8 cellular contexts compared by ENCODE assay signal in genomic region chr11:75388386-75389275, GRCh38. TPM values are rescaled to one million over a fixed set of nuclear protein-coding genes. Genes with fewer than 3 reads are reported as not detected.
DNase-seq lines count a peak whose midpoint lies in the region; ATAC-seq and TF ChIP-seq lines count a peak whose summit lies in the region.

No MANE protein-coding gene starts in this region.

- 23 to 27% methylated on average over 3 to 9 of the region's 9 CpGs for WGBS in transverse colon (ENCODE audit: low coverage in 1 of 2), 2 donors

- no peak overlapping the region for H3K27ac Mint-ChIP-seq in activated T-helper 17 cell treated with anti-CD3 and anti-CD28 coated beads, Interleukin-2, amount 50 U/mL, for 72 hours

- TF ChIP-seq EP300 in transverse colon (IDR thresholded peaks at IDR 0.05; ENCODE audit: low read depth): no peak

- ATAC-seq in RWPE2 (ENCODE audit: low read depth): peak; percentile 68
- ATAC-seq in activated T-helper 17 cell treated with anti-CD3 and anti-CD28 coated beads, Interleukin-2, amount 50 U/mL, for 72 hours (replicated peaks): peak; percentile 83
- peak; percentile 60 for ATAC-seq in omental fat pad (ENCODE audit: low FRiP score)
- ATAC-seq in GM18502 (IDR thresholded peaks at IDR 0.05; ENCODE audit: poor library complexity, unreplicated experiment): no peak

- TF ChIP-seq POLR2A in transverse colon (IDR thresholded peaks at IDR 0.05): no peak

- H3K4me3 Mint-ChIP-seq in activated T-helper 17 cell treated with anti-CD3 and anti-CD28 coated beads, Interleukin-2, amount 50 U/mL, for 72 hours: no peak overlapping the region

- H3K36me3 Mint-ChIP-seq in activated T-helper 17 cell treated with anti-CD3 and anti-CD28 coated beads, Interleukin-2, amount 50 U/mL, for 72 hours (ENCODE audit: low read depth): no peaks in the 10 kb centered on the region

- no peaks in the 10 kb centered on the region for H3K27me3 Mint-ChIP-seq in activated T-helper 17 cell treated with anti-CD3 and anti-CD28 coated beads, Interleukin-2, amount 50 U/mL, for 72 hours

- H3K4me1 ChIP-seq in RWPE2 (ENCODE audit: insufficient read depth, poor library complexity, severe bottlenecking): peaks cover 12% of the 10 kb centered on the region
- peaks cover 0 to 39% (median 18%) of the 10 kb centered on the region in 4 donors for H3K4me1 ChIP-seq in transverse colon

- H3K9me3 ChIP-seq in RWPE2 (ENCODE audit: severe bottlenecking) (no peaks in the 10 kb centered on the region), transverse colon (no peaks in the 10 kb centered on the region)

- H3K36me3 ChIP-seq in RWPE2 (ENCODE audit: low read depth) (no peaks in the 10 kb centered on the region), transverse colon (no peaks in the 10 kb centered on the region)

- intact Hi-C loops in transverse colon (cut with DNase I; ENCODE audit: low total_unique reads): loop anchor here (2.0 to 10.0 kb wide), 2 partner anchors 144 to 1056 kb away; partner anchors contain the start of gene EMSY

- no peaks in the 10 kb centered on the region for H3K9me3 Mint-ChIP-seq in activated T-helper 17 cell treated with anti-CD3 and anti-CD28 coated beads, Interleukin-2, amount 50 U/mL, for 72 hours

- H3K27ac ChIP-seq in RWPE2 (ENCODE audit: poor library complexity, severe bottlenecking) (no peak overlapping the region), transverse colon (peak overlapping the region in 3 of 4 donors; percentile 20 to 75 (median 69))

- no peaks in the 10 kb centered on the region for H3K27me3 ChIP-seq in RWPE2 (ENCODE audit: insufficient read depth, poor library complexity, severe bottlenecking)
- H3K27me3 ChIP-seq in transverse colon: no peaks in the 10 kb centered on the region

- DNase-seq in M059J (ENCODE audit: low read depth) (peak; percentile 81), RWPE2 (ENCODE audit: low spot score) (no peak), foreskin melanocyte (peak; percentile 75), omental fat pad (ENCODE audit: low spot score) (peak; percentile 72), transverse colon (peak; percentile 73)

- TF ChIP-seq CTCF in GM12872 (IDR thresholded peaks at IDR 0.05; ENCODE audit: insufficient read depth, low read depth, low read length) (peak; percentile 82), RWPE2 (IDR thresholded peaks at IDR 0.05; ENCODE audit: poor library complexity, severe bottlenecking) (peak; percentile 89), omental fat pad (IDR thresholded peaks at IDR 0.05) (peak in 2 of 3 donors; percentile 17 to 55), transverse colon (IDR thresholded peaks at IDR 0.05) (peak; percentile 82 to 91 (median 88))

- no peak overlapping the region for H3K4me3 ChIP-seq in RWPE2 (ENCODE audit: severe bottlenecking)
- no peak overlapping the region for H3K4me3 ChIP-seq in transverse colon

- in situ Hi-C loops in transverse colon (cut with MboI; ENCODE audit: low pct_ligation_motif_present in 1 of 4, low pct_unique_long_range_greater_than_20kb in 1 of 4, low sequenced_read_pairs in 3 of 4): loop anchor here in 3 of 4 donors (5.0 to 10.0 kb wide), 3 partner anchors 54 to 114 kb away; no protein-coding TSS in a partner anchor

- peaks cover 5% of the 10 kb centered on the region for H3K4me1 Mint-ChIP-seq in activated T-helper 17 cell treated with anti-CD3 and anti-CD28 coated beads, Interleukin-2, amount 50 U/mL, for 72 hours

RNA-seq across cellular contexts. Expression of gene RPS3, which starts 10.7 kb away (rescaled TPM):
- 795 and 1,166 TPM in 2 replicates for total RNA-seq in M059J (2014; rRNA removed; shearing (Covaris generic))
- 1,000 to 10,000 TPM; 4,623 to 5,372 TPM for total RNA-seq in activated T-helper 17 cell treated with anti-CD3 and anti-CD28 coated beads, Interleukin-2, amount 50 U/mL, for 72 hours
- 1,000 to 10,000 TPM in 3 of 4 donors, 100 to 1,000 TPM in 1; 876 to 1,394 (median 1,127) TPM for total RNA-seq in omental fat pad
- total RNA-seq in transverse colon: 1,000 to 10,000 TPM in 1 of 4 donors, 100 to 1,000 TPM in 3; 492 to 1,045 (median 813) TPM

RNA-seq across cellular contexts. Expression of gene ARRB1, which starts 37.2 kb away (rescaled TPM):
- total RNA-seq in M059J (2014; rRNA removed; shearing (Covaris generic)): 5.8 and 9.1 TPM in 2 replicates
- 10 to 100 TPM; 10.7 to 14.7 TPM for total RNA-seq in activated T-helper 17 cell treated with anti-CD3 and anti-CD28 coated beads, Interleukin-2, amount 50 U/mL, for 72 hours
- total RNA-seq in omental fat pad (10 to 100 TPM; 34.7 to 75.0 (median 58.1) TPM), transverse colon (10 to 100 TPM; 55.7 to 88.2 (median 78.0) TPM)

RNA-seq across cellular contexts. Expression of gene KLHL35, which starts 44.4 kb away (rescaled TPM):
- total RNA-seq in M059J (2014; rRNA removed; shearing (Covaris generic)): 1.7 and 7.2 TPM in 2 replicates
- 1 to 10 TPM in 1 of 2 donors, under 1 TPM in 1; 0.50 to 1.2 TPM for total RNA-seq in activated T-helper 17 cell treated with anti-CD3 and anti-CD28 coated beads, Interleukin-2, amount 50 U/mL, for 72 hours
- total RNA-seq in omental fat pad (1 to 10 TPM in 3 of 4 donors, not detected in 1; 1.3 to 2.4 (median 1.8) TPM), transverse colon (under 1 TPM in 2 of 4 donors, not detected in 2; 0.27 to 0.32 TPM)

Comparison
In these comparisons a context has a peak if more than half of its experiments do, and no peak if none do; other contexts are left out.
1. CTCF ChIP-seq: peak in every context shown above with its lines; median percentile 89 in RWPE2; 88 in transverse colon; 82 in GM12872; 36 in omental fat pad.